ENCODE assay signal across 32 cellular contexts in genomic region chr17:8728251-8728925, GRCh38. TPM values are rescaled to one million over a fixed set of nuclear protein-coding genes. Genes with fewer than 3 reads are reported as not detected.
"Had no signal": no experiment of that assay in that cellular context is flagged by ENCODE, and none has a peak within 500 bp of the region (broad histone marks: within the 10 kb centered on the region; RNA-seq: fewer than 3 reads in every experiment).

No MANE protein-coding gene starts in this region.

- ATAC-seq: activated CD8-positive, alpha-beta memory T cell treated with anti-CD3 and anti-CD28 coated beads, Interleukin-2, amount 10 ng/mL, durations not matched to agents 7 days and 5 days; activated CD8-positive, alpha-beta T cell treated with anti-CD3 and anti-CD28 coated beads, Interleukin-2, amount 10 ng/mL, durations not matched to agents 7 days and 5 days; gastrocnemius medialis; left cardiac atrium; naive thymus-derived CD8-positive, alpha-beta T cell; pancreas had no signal

- H3K4me1 Mint-ChIP-seq: activated CD8-positive, alpha-beta memory T cell treated with anti-CD3 and anti-CD28 coated beads, Interleukin-2, amount 10 ng/mL, durations not matched to agents 7 days and 5 days; activated naive CD8-positive, alpha-beta T cell treated with anti-CD3 and anti-CD28 coated beads for 36 hours had no signal

- H3K27ac ChIP-seq: adrenal gland, brain microvascular endothelial cell, epithelial cell of prostate, esophagus squamous epithelium, gastrocnemius medialis, pancreas, right atrium auricular region, tibial nerve had no signal

- H3K79me2 ChIP-seq: hepatocyte had no signal

- H3K36me3 Mint-ChIP-seq: activated CD8-positive, alpha-beta memory T cell treated with anti-CD3 and anti-CD28 coated beads, Interleukin-2, amount 10 ng/mL, durations not matched to agents 7 days and 5 days; activated naive CD8-positive, alpha-beta T cell treated with anti-CD3 and anti-CD28 coated beads for 36 hours; naive thymus-derived CD8-positive, alpha-beta T cell had no signal

- H3K36me3 ChIP-seq: adrenal gland, ascending aorta, brain microvascular endothelial cell, esophagus squamous epithelium, gastrocnemius medialis, pancreas, right atrium auricular region, tibial nerve had no signal

- H3K27ac Mint-ChIP-seq: activated B cell treated with CpG ODN at 0.5 μM for 24 hours; activated CD8-positive, alpha-beta memory T cell treated with anti-CD3 and anti-CD28 coated beads, Interleukin-2, amount 10 ng/mL, durations not matched to agents 7 days and 5 days; activated CD8-positive, alpha-beta T cell treated with anti-CD3 and anti-CD28 coated beads, Interleukin-2, amount 10 ng/mL, durations not matched to agents 7 days and 5 days; activated naive CD8-positive, alpha-beta T cell treated with anti-CD3 and anti-CD28 coated beads for 36 hours; dendritic cell treated with granulocyte-macrophage colony-stimulating factor and Interleukin-4, amounts not matched to agents 40 ng/mL and 50 ng/mL, for 4 days; T-helper 2 cell treated with Interferon-gamma antibody and Interleukin-4, amounts not matched to agents 5 μg/mL and 100 μg/mL, for 36 hours had no signal

- H2AFZ ChIP-seq: hepatocyte had no signal

- H3K4me3 ChIP-seq: adrenal gland, ascending aorta, esophagus squamous epithelium, gastrocnemius medialis, hepatocyte, pancreas, right atrium auricular region, tibial nerve had no signal

- DNase-seq: activated B cell treated with CpG ODN at 0.5 μM for 24 hours; activated CD4-positive, alpha-beta T cell treated with anti-CD3 and anti-CD28 coated beads, Interleukin-2, amount 50 U/mL, for 1 hour; activated CD8-positive, alpha-beta memory T cell treated with anti-CD3 and anti-CD28 coated beads, Interleukin-2, amount 10 ng/mL, durations not matched to agents 7 days and 5 days; activated CD8-positive, alpha-beta T cell treated with anti-CD3 and anti-CD28 coated beads, Interleukin-2, amount 10 ng/mL, durations not matched to agents 7 days and 5 days; activated effector memory CD4-positive, alpha-beta T cell treated with Interleukin-2 at 50 U/mL for 16 hours; activated naive CD4-positive, alpha-beta T cell treated with Interleukin-2 at 50 U/mL for 16 hours; activated naive CD8-positive, alpha-beta T cell treated with anti-CD3 and anti-CD28 coated beads for 36 hours; adrenal gland; brain microvascular endothelial cell; central memory CD4-positive, alpha-beta T cell; effector CD4-positive, alpha-beta T cell; esophagus squamous epithelium; gastrocnemius medialis; naive thymus-derived CD8-positive, alpha-beta T cell; pancreas; stimulated activated CD4-positive, alpha-beta T cell treated with anti-CD3 and anti-CD28 coated beads, Interleukin-15, amount 100 ng/mL, for 24 hours; stimulated activated CD4-positive, alpha-beta T cell treated with anti-CD3 and anti-CD28 coated beads, Interleukin-2, amount 100 ng/mL, for 24 hours; stimulated activated naive CD4-positive, alpha-beta T cell treated with Interleukin-2 at 50 U/mL for 16 hours; T-helper 1 cell had no signal

- H3K4me2 ChIP-seq: hepatocyte had no signal

- H3K4me1 ChIP-seq: adrenal gland, gastrocnemius medialis, pancreas, tibial nerve had no signal

- H3K4me3 Mint-ChIP-seq: activated B cell treated with CpG ODN at 0.5 μM for 24 hours; activated CD8-positive, alpha-beta memory T cell treated with anti-CD3 and anti-CD28 coated beads, Interleukin-2, amount 10 ng/mL, durations not matched to agents 7 days and 5 days; activated CD8-positive, alpha-beta T cell treated with anti-CD3 and anti-CD28 coated beads, Interleukin-2, amount 10 ng/mL, durations not matched to agents 7 days and 5 days; activated naive CD8-positive, alpha-beta T cell treated with anti-CD3 and anti-CD28 coated beads for 36 hours; dendritic cell treated with granulocyte-macrophage colony-stimulating factor and Interleukin-4, amounts not matched to agents 40 ng/mL and 50 ng/mL, for 4 days; naive thymus-derived CD8-positive, alpha-beta T cell; T-helper 2 cell treated with Interferon-gamma antibody and Interleukin-4, amounts not matched to agents 5 μg/mL and 100 μg/mL, for 36 hours had no signal

- H3K9me3 ChIP-seq: adrenal gland, ascending aorta, esophagus squamous epithelium, gastrocnemius medialis, pancreas, right atrium auricular region, tibial nerve had no signal

- H3K27me3 ChIP-seq: adrenal gland, ascending aorta, brain microvascular endothelial cell, esophagus squamous epithelium, gastrocnemius medialis, hepatocyte, pancreas, right atrium auricular region, tibial nerve had no signal

- H3K9me3 Mint-ChIP-seq: activated B cell treated with CpG ODN at 0.5 μM for 24 hours; activated naive CD8-positive, alpha-beta T cell treated with anti-CD3 and anti-CD28 coated beads for 36 hours; dendritic cell treated with granulocyte-macrophage colony-stimulating factor and Interleukin-4, amounts not matched to agents 40 ng/mL and 50 ng/mL, for 4 days; naive thymus-derived CD8-positive, alpha-beta T cell; T-helper 2 cell treated with Interferon-gamma antibody and Interleukin-4, amounts not matched to agents 5 μg/mL and 100 μg/mL, for 36 hours had no signal

RNA-seq across cellular contexts. Expression of gene CCDC42, which starts 16.2 kb away (rescaled TPM):
- total RNA-seq: activated B cell treated with CpG ODN at 0.5 μM for 24 hours, adrenal gland, ascending aorta, esophagus squamous epithelium, gastrocnemius medialis, left cardiac atrium, liver, pancreas, pulmonary artery endothelial cell, right atrium auricular region, temporal lobe, tibial nerve, urinary bladder had no signal
- polyA plus RNA-seq: adrenal gland; keratinocyte; naive thymus-derived CD8-positive, alpha-beta T cell had no signal

RNA-seq across cellular contexts. Expression of gene SPDYE4, which starts 30.0 kb away (rescaled TPM):
- total RNA-seq: activated B cell treated with CpG ODN at 0.5 μM for 24 hours; activated CD8-positive, alpha-beta memory T cell treated with anti-CD3 and anti-CD28 coated beads, Interleukin-2, amount 10 ng/mL, durations not matched to agents 7 days and 5 days; activated CD8-positive, alpha-beta T cell treated with anti-CD3 and anti-CD28 coated beads, Interleukin-2, amount 10 ng/mL, durations not matched to agents 7 days and 5 days; activated naive CD8-positive, alpha-beta T cell treated with anti-CD3 and anti-CD28 coated beads for 36 hours; adrenal gland; ascending aorta; esophagus squamous epithelium; gastrocnemius medialis; hepatocyte; left cardiac atrium; liver; naive thymus-derived CD8-positive, alpha-beta T cell; pulmonary artery endothelial cell; right atrium auricular region; temporal lobe; tibial nerve; urinary bladder had no signal
- polyA plus RNA-seq: adrenal gland; hepatocyte; keratinocyte; liver; naive thymus-derived CD8-positive, alpha-beta T cell; pancreas; urinary bladder had no signal
